In the genomic region with DNA sequence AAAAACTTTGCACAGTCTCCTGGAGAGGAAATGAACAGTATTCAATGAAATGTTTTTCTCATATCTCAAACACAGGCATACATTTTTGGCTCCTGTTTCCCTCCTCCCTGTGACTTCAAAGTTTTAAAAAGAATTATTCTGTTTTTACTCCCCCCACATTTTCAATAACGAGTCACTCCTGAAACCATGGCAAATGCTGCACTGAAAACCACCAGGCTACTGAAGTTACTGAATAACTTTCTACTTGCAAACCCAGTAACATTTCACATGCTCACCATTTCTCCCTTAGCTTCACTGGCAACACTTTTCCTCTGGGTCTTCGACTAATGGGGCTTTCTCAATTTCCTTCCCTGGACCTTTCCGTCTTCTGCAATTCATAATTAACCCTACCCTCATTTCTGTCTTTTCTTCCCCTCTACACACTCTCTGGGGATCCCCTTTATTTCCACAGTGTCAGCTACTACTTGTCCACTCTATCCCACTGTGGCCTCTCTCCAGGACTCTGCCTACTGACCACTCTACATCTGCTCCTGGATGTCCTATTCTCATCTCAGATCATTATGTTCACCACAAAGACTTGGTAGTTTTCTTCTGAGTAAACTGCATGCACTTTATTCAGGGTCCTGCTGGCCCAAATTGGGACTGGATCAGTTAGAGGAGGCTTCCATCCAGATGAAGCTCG, we compare ENCODE assay signal across 11 cellular contexts.
A peak's percentile ranks its signal among the peaks of the same experiment; 100 is the strongest.
DNase-seq lines count a peak whose midpoint lies in the region; ATAC-seq, FAIRE-seq and TF ChIP-seq lines count a peak whose summit lies in the region.
"Had no signal": no experiment of that assay in that cellular context is flagged by ENCODE, and none has a peak within 500 bp of the region (broad histone marks: within the 10 kb centered on the region; RNA-seq: fewer than 3 reads in every experiment).

No MANE protein-coding gene starts in this region.

- BruUV-seq in K562 (replicated peaks; lab: Mats Ljungman, UMichigan): no TSS peak

- peaks cover 4 to 16% of the 10 kb centered on the region in 2 experiments; a peak in 3 of 5 replicates for H3K4me1 ChIP-seq in K562 (replicated peaks in 1 of 2; ENCODE audit: control insufficient read depth in 2 of 2, insufficient read depth in 2 of 2, low read length in 2 of 2)

- in situ Hi-C loops in K562 (cut with MboI): no loop called here

- no peak overlapping the region for H3K4me3 ChIP-seq in K562

- no peaks in the 10 kb centered on the region for H3K27me3 ChIP-seq in K562 (ENCODE audit: control insufficient read depth in 2 of 2, insufficient read depth in 2 of 2, low read length in 2 of 2)

- H3K9me1 ChIP-seq in K562 (ENCODE audit: control insufficient read depth, insufficient read depth, low read length): no peaks in the 10 kb centered on the region

- TF ChIP-seq CTCF in K562 (IDR thresholded peaks at IDR 0.05 in 2 of 3, conservative IDR thresholded peaks at IDR 0.05 in 1 of 3; ENCODE audit: insufficient read depth in 2 of 3, low read depth in 1 of 3, low read length in 3 of 3): no peak

- H2AFZ ChIP-seq in K562 (ENCODE audit: low read depth, low read length): peak overlapping the region; percentile 85

- no peaks in the 10 kb centered on the region for H3K79me2 ChIP-seq in K562 (ENCODE audit: control insufficient read depth, insufficient read depth, low read length)

- WGBS in K562 (ENCODE audit: insufficient coverage, low coverage, missing lambda C conversion rate): 66% methylated on average over 4 of the region's 4 CpGs

- CTCF ChIA-PET in K562 (lab: Yijun Ruan, JAX; ENCODE audit: low intra/inter-chr PET ratio): no interaction called here

- H3K4me2 ChIP-seq in K562 (ENCODE audit: insufficient read depth, low read length): no peak overlapping the region
- H3K4me2 ChIP-seq: SK-N-SH had no signal

- peak; percentile 85 for ATAC-seq in GM19467 (IDR thresholded peaks at IDR 0.05; ENCODE audit: unreplicated experiment)
- ATAC-seq in HG03097 (IDR thresholded peaks at IDR 0.05; ENCODE audit: low FRiP score, unreplicated experiment): peak; percentile 91
- ATAC-seq in K562: peak; percentile 71
- ATAC-seq in HG03045 (IDR thresholded peaks at IDR 0.05; ENCODE audit: unreplicated experiment): no peak
- ATAC-seq: left ventricle myocardium superior; naive thymus-derived CD8-positive, alpha-beta T cell had no signal

- FAIRE-seq in K562 (lab: Jason Lieb, UNC): no peak

- no peaks in the 10 kb centered on the region for H3K9me3 ChIP-seq in K562 (replicated peaks; ENCODE audit: control insufficient read depth, insufficient read depth, low read depth, low read length)
- H3K9me3 ChIP-seq: SK-N-SH had no signal

- no peaks in the 10 kb centered on the region for H3K36me3 ChIP-seq in K562 (ENCODE audit: control insufficient read depth, insufficient read depth, low read length)

- DNase-seq in GM03348 (ENCODE audit: low spot score): peak; percentile 12
- no peak for DNase-seq in K562 (ENCODE audit: extremely low read depth in 1 of 4, low spot score in 3 of 4)
- DNase-seq in NCI-H524 (lab: John Stamatoyannopoulos, UW): no peak
- no peak for DNase-seq in head of caudate nucleus
- no peak for DNase-seq in activated CD4-positive, CD25-positive, alpha-beta regulatory T cell treated with anti-CD3 and anti-CD28 coated beads, Interleukin-2, amount 50 U/mL, for 72 hours
- DNase-seq: left ventricle myocardium superior; naive thymus-derived CD8-positive, alpha-beta T cell; SK-N-SH had no signal

- H4K20me1 ChIP-seq in K562 (replicated peaks; ENCODE audit: control insufficient read depth, insufficient read depth, low read length): no peaks in the 10 kb centered on the region

- POLR2A ChIA-PET in K562 (lab: Yijun Ruan, JAX): interaction anchor here (1.1 kb wide), 1 partner anchor 14 kb away, joined by 3 read pairs; no protein-coding TSS in a partner anchor

- no peak overlapping the region; a peak in 1 of 4 replicates for H3K9ac ChIP-seq in K562 (ENCODE audit: insufficient read depth in 1 of 2, low read depth in 2 of 2, low read length in 2 of 2)
- H3K9ac ChIP-seq: SK-N-SH had no signal

- intact Hi-C loops in K562 (cut with micrococcal nuclease) (no loop called here), head of caudate nucleus (cut with DNase I) (no loop called here)

- H3K27ac ChIP-seq in K562 (ENCODE audit: extremely low read depth, low read depth, low read length): peak overlapping the region; percentile 15; the same call in 1 of the 3 replicates

- TF ChIP-seq EP300 in K562 (IDR thresholded peaks at IDR 0.05; ENCODE audit: low read length): no peak

- no peak for TF ChIP-seq RAD21 in K562 (CRISPR knock-in tag; conservative IDR thresholded peaks at IDR 0.05 in 1 of 2, IDR thresholded peaks at IDR 0.05 in 1 of 2)

- no peak for TF ChIP-seq POLR2A in K562 (conservative IDR thresholded peaks at IDR 0.05)

TF ChIP-seq in K562, 482 proteins besides CTCF, POLR2A, EP300 and RAD21 (continues in another document):
- TF ChIP-seq SPI1 (IDR thresholded peaks at IDR 0.05; ENCODE audit: borderline replicate concordance, low read depth, low read length): no peak
- no peak for TF ChIP-seq FOXJ2 (tag; IDR thresholded peaks at IDR 0.05)
- TF ChIP-seq ATF1 (CRISPR knock-in tag; IDR thresholded peaks at IDR 0.05): no peak
- no peak for TF ChIP-seq ATF1 (tag; IDR thresholded peaks at IDR 0.05)
- TF ChIP-seq CBFB (CRISPR knock-in tag; IDR thresholded peaks at IDR 0.05): no peak
- TF ChIP-seq, protein P1, sequence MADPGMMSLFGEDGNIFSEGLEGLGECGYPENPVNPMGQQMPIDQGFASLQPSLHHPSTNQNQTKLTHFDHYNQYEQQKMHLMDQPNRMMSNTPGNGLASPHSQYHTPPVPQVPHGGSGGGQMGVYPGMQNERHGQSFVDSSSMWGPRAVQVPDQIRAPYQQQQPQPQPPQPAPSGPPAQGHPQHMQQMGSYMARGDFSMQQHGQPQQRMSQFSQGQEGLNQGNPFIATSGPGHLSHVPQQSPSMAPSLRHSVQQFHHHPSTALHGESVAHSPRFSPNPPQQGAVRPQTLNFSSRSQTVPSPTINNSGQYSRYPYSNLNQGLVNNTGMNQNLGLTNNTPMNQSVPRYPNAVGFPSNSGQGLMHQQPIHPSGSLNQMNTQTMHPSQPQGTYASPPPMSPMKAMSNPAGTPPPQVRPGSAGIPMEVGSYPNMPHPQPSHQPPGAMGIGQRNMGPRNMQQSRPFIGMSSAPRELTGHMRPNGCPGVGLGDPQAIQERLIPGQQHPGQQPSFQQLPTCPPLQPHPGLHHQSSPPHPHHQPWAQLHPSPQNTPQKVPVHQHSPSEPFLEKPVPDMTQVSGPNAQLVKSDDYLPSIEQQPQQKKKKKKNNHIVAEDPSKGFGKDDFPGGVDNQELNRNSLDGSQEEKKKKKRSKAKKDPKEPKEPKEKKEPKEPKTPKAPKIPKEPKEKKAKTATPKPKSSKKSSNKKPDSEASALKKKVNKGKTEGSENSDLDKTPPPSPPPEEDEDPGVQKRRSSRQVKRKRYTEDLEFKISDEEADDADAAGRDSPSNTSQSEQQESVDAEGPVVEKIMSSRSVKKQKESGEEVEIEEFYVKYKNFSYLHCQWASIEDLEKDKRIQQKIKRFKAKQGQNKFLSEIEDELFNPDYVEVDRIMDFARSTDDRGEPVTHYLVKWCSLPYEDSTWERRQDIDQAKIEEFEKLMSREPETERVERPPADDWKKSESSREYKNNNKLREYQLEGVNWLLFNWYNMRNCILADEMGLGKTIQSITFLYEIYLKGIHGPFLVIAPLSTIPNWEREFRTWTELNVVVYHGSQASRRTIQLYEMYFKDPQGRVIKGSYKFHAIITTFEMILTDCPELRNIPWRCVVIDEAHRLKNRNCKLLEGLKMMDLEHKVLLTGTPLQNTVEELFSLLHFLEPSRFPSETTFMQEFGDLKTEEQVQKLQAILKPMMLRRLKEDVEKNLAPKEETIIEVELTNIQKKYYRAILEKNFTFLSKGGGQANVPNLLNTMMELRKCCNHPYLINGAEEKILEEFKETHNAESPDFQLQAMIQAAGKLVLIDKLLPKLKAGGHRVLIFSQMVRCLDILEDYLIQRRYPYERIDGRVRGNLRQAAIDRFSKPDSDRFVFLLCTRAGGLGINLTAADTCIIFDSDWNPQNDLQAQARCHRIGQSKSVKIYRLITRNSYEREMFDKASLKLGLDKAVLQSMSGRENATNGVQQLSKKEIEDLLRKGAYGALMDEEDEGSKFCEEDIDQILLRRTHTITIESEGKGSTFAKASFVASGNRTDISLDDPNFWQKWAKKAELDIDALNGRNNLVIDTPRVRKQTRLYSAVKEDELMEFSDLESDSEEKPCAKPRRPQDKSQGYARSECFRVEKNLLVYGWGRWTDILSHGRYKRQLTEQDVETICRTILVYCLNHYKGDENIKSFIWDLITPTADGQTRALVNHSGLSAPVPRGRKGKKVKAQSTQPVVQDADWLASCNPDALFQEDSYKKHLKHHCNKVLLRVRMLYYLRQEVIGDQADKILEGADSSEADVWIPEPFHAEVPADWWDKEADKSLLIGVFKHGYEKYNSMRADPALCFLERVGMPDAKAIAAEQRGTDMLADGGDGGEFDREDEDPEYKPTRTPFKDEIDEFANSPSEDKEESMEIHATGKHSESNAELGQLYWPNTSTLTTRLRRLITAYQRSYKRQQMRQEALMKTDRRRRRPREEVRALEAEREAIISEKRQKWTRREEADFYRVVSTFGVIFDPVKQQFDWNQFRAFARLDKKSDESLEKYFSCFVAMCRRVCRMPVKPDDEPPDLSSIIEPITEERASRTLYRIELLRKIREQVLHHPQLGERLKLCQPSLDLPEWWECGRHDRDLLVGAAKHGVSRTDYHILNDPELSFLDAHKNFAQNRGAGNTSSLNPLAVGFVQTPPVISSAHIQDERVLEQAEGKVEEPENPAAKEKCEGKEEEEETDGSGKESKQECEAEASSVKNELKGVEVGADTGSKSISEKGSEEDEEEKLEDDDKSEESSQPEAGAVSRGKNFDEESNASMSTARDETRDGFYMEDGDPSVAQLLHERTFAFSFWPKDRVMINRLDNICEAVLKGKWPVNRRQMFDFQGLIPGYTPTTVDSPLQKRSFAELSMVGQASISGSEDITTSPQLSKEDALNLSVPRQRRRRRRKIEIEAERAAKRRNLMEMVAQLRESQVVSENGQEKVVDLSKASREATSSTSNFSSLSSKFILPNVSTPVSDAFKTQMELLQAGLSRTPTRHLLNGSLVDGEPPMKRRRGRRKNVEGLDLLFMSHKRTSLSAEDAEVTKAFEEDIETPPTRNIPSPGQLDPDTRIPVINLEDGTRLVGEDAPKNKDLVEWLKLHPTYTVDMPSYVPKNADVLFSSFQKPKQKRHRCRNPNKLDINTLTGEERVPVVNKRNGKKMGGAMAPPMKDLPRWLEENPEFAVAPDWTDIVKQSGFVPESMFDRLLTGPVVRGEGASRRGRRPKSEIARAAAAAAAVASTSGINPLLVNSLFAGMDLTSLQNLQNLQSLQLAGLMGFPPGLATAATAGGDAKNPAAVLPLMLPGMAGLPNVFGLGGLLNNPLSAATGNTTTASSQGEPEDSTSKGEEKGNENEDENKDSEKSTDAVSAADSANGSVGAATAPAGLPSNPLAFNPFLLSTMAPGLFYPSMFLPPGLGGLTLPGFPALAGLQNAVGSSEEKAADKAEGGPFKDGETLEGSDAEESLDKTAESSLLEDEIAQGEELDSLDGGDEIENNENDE (IDR thresholded peaks at IDR 0.05; ENCODE audit: low read depth, low read length): no peak
- no peak for TF ChIP-seq RBFOX2 (IDR thresholded peaks at IDR 0.05; ENCODE audit: low read depth, low read length)
- TF ChIP-seq PURB (CRISPR knock-in tag; IDR thresholded peaks at IDR 0.05; ENCODE audit: low read depth): no peak
- TF ChIP-seq TCFL5 (CRISPR knock-in tag; conservative IDR thresholded peaks at IDR 0.05): no peak
